ENCODE assay signal across 1 cellular context in the genomic region with DNA sequence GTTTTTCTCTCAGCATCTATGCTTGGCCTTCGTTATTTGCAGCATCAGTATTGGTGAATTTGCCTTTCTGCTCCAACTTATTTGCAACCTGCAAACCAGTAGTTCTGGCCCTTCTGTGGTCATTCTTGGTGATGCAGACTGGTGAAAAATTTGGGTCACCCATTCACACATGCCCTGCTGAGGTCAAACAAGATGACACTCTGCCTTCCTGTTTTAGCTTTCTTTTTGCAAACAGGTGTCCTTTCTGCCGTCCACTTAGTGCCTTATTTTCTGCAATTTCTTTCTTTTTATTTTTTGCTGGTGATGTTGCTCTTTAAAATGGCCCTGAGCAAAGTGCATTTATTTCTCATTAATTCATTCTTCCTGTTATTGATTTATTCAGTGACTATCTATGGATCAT.
TF ChIP-seq lines count a peak whose summit lies in the region.

No MANE protein-coding gene starts in this region.

TF ChIP-seq in GM12878, 131 proteins besides CTCF, POLR2A, EP300 and RAD21 (continued from another document):
- TF ChIP-seq, protein P1, sequence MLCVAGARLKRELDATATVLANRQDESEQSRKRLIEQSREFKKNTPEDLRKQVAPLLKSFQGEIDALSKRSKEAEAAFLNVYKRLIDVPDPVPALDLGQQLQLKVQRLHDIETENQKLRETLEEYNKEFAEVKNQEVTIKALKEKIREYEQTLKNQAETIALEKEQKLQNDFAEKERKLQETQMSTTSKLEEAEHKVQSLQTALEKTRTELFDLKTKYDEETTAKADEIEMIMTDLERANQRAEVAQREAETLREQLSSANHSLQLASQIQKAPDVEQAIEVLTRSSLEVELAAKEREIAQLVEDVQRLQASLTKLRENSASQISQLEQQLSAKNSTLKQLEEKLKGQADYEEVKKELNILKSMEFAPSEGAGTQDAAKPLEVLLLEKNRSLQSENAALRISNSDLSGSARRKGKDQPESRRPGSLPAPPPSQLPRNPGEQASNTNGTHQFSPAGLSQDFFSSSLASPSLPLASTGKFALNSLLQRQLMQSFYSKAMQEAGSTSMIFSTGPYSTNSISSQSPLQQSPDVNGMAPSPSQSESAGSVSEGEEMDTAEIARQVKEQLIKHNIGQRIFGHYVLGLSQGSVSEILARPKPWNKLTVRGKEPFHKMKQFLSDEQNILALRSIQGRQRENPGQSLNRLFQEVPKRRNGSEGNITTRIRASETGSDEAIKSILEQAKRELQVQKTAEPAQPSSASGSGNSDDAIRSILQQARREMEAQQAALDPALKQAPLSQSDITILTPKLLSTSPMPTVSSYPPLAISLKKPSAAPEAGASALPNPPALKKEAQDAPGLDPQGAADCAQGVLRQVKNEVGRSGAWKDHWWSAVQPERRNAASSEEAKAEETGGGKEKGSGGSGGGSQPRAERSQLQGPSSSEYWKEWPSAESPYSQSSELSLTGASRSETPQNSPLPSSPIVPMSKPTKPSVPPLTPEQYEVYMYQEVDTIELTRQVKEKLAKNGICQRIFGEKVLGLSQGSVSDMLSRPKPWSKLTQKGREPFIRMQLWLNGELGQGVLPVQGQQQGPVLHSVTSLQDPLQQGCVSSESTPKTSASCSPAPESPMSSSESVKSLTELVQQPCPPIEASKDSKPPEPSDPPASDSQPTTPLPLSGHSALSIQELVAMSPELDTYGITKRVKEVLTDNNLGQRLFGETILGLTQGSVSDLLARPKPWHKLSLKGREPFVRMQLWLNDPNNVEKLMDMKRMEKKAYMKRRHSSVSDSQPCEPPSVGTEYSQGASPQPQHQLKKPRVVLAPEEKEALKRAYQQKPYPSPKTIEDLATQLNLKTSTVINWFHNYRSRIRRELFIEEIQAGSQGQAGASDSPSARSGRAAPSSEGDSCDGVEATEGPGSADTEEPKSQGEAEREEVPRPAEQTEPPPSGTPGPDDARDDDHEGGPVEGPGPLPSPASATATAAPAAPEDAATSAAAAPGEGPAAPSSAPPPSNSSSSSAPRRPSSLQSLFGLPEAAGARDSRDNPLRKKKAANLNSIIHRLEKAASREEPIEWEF (IDR thresholded peaks at IDR 0.05; ENCODE audit: insufficient replicate concordance, low read depth, low read length): peak; percentile 20
- TF ChIP-seq CHD1 (IDR thresholded peaks at IDR 0.05; ENCODE audit: low read depth, low read length) (no peak), TARDBP (IDR thresholded peaks at IDR 0.05; ENCODE audit: borderline replicate concordance) (no peak), TBL1XR1 (IDR thresholded peaks at IDR 0.05; ENCODE audit: low read depth, low read length) (no peak), PAX5 (IDR thresholded peaks at IDR 0.05; ENCODE audit: borderline replicate concordance, low read depth, low read length) (peak; percentile 57; the same call in 1 of the 2 replicates), IRF4 (IDR thresholded peaks at IDR 0.05; ENCODE audit: low read depth, low read length) (peak; percentile 49; the same call in 1 of the 2 replicates), ESRRA (IDR thresholded peaks at IDR 0.05; ENCODE audit: low read length) (no peak), HDAC2 (IDR thresholded peaks at IDR 0.05) (no peak), JUNB (IDR thresholded peaks at IDR 0.05) (no peak), SP1 (IDR thresholded peaks at IDR 0.05; ENCODE audit: low read depth, low read length) (peak; percentile 17), DPF2 (IDR thresholded peaks at IDR 0.05) (peak; percentile 42), MEF2B (IDR thresholded peaks at IDR 0.05; ENCODE audit: partially characterized antibody, poor library complexity, severe bottlenecking) (peak; percentile 60), JUND (IDR thresholded peaks at IDR 0.05; ENCODE audit: low read depth, low read length) (no peak), NFYA (IDR thresholded peaks at IDR 0.05; ENCODE audit: borderline replicate concordance, low read depth, low read length) (no peak), CHD4 (IDR thresholded peaks at IDR 0.05) (no peak), MTA3 (IDR thresholded peaks at IDR 0.05; ENCODE audit: borderline replicate concordance, low read length) (no peak), RB1 (IDR thresholded peaks at IDR 0.05; ENCODE audit: borderline replicate concordance) (no peak), CHD2 (IDR thresholded peaks at IDR 0.05; ENCODE audit: borderline replicate concordance, low read depth, low read length) (peak; percentile 40; the same call in 1 of the 2 replicates), GATAD2B (conservative IDR thresholded peaks at IDR 0.05; ENCODE audit: low read depth) (no peak), RFX5 (IDR thresholded peaks at IDR 0.05; ENCODE audit: low read depth, low read length) (no peak), IKZF2 (IDR thresholded peaks at IDR 0.05) (no peak), SREBF1 (IDR thresholded peaks at IDR 0.05; ENCODE audit: low read length) (no peak), NFIC (IDR thresholded peaks at IDR 0.05; ENCODE audit: low read depth, low read length) (no peak), SPI1 (IDR thresholded peaks at IDR 0.05; ENCODE audit: borderline replicate concordance, insufficient read depth, low read depth, low read length) (peak; percentile 63; the same call in 1 of the 2 replicates), SIX5 (IDR thresholded peaks at IDR 0.05; ENCODE audit: low read depth, low read length, severe bottlenecking) (no peak), YY1 (IDR thresholded peaks at IDR 0.05; ENCODE audit: low read depth, low read length) (no peak), IKZF1 (conservative IDR thresholded peaks at IDR 0.05) (no peak), NR2F1 (conservative IDR thresholded peaks at IDR 0.05) (peak; percentile 92), ZNF384 (IDR thresholded peaks at IDR 0.05; ENCODE audit: borderline replicate concordance, low read depth, low read length) (peak; percentile 80), ASH2L (IDR thresholded peaks at IDR 0.05; ENCODE audit: borderline replicate concordance, low read depth) (no peak), EZH2 (IDR thresholded peaks at IDR 0.05; ENCODE audit: borderline replicate concordance, control insufficient read depth, low read depth, low read length) (no peak), HDGF (IDR thresholded peaks at IDR 0.05) (no peak), BCL11A (IDR thresholded peaks at IDR 0.05; ENCODE audit: low read depth, low read length) (peak; percentile 67), POLR2AphosphoS2 (IDR thresholded peaks at IDR 0.05; ENCODE audit: low read depth, low read length) (no peak), KAT2A (conservative IDR thresholded peaks at IDR 0.05; ENCODE audit: control insufficient read depth, low read depth, low read length) (no peak), KLF5 (IDR thresholded peaks at IDR 0.05; ENCODE audit: partially characterized antibody) (no peak), CREM (IDR thresholded peaks at IDR 0.05; ENCODE audit: low read depth) (peak; percentile 50; the same call in 1 of the 2 replicates), SREBF2 (IDR thresholded peaks at IDR 0.05; ENCODE audit: low read length) (no peak), NRF1 (conservative IDR thresholded peaks at IDR 0.05; ENCODE audit: low read depth, low read length) (no peak), NFXL1 (IDR thresholded peaks at IDR 0.05; ENCODE audit: borderline replicate concordance) (no peak), MTA2 (IDR thresholded peaks at IDR 0.05; ENCODE audit: low read depth) (peak; percentile 66), BHLHE40 (IDR thresholded peaks at IDR 0.05; ENCODE audit: borderline replicate concordance in 1 of 2, low read depth in 2 of 2, low read length in 1 of 2) (peak in 1 of 2 experiments; percentile 37; a peak in 1 of 4 replicates), SMAD5 (IDR thresholded peaks at IDR 0.05; ENCODE audit: low read depth) (no peak), RAD51 (IDR thresholded peaks at IDR 0.05) (no peak), NR2C1 (IDR thresholded peaks at IDR 0.05) (peak; percentile 43; the same call in 1 of the 2 replicates), FOS (IDR thresholded peaks at IDR 0.05; ENCODE audit: borderline replicate concordance, extremely low read depth, insufficient read length) (no peak), ZNF207 (IDR thresholded peaks at IDR 0.05; ENCODE audit: borderline replicate concordance) (no peak), TCF12 (IDR thresholded peaks at IDR 0.05; ENCODE audit: low read depth, low read length) (peak; percentile 78), YBX1 (IDR thresholded peaks at IDR 0.05) (no peak), ETV6 (conservative IDR thresholded peaks at IDR 0.05 in 1 of 2, IDR thresholded peaks at IDR 0.05 in 1 of 2; ENCODE audit: borderline replicate concordance in 1 of 2, low read depth in 1 of 2) (0 out of 4 replicates have a peak, but pooled peaks of 1 of the 2 experiments have one; percentile 15), MEF2A (IDR thresholded peaks at IDR 0.05; ENCODE audit: insufficient read depth, low read depth, low read length) (no peak), NR2C2 (IDR thresholded peaks at IDR 0.05; ENCODE audit: borderline replicate concordance, control insufficient read depth, insufficient read length, low read depth) (no peak), GABPA (IDR thresholded peaks at IDR 0.05; ENCODE audit: low read depth) (no peak), TAF1 (IDR thresholded peaks at IDR 0.05; ENCODE audit: borderline replicate concordance, low read depth, low read length) (peak; percentile 27; the same call in 1 of the 2 replicates)
- TF ChIP-seq, protein P2, sequence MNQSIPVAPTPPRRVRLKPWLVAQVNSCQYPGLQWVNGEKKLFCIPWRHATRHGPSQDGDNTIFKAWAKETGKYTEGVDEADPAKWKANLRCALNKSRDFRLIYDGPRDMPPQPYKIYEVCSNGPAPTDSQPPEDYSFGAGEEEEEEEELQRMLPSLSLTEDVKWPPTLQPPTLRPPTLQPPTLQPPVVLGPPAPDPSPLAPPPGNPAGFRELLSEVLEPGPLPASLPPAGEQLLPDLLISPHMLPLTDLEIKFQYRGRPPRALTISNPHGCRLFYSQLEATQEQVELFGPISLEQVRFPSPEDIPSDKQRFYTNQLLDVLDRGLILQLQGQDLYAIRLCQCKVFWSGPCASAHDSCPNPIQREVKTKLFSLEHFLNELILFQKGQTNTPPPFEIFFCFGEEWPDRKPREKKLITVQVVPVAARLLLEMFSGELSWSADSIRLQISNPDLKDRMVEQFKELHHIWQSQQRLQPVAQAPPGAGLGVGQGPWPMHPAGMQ (IDR thresholded peaks at IDR 0.05; ENCODE audit: borderline replicate concordance): no peak
- TF ChIP-seq, protein P3, sequence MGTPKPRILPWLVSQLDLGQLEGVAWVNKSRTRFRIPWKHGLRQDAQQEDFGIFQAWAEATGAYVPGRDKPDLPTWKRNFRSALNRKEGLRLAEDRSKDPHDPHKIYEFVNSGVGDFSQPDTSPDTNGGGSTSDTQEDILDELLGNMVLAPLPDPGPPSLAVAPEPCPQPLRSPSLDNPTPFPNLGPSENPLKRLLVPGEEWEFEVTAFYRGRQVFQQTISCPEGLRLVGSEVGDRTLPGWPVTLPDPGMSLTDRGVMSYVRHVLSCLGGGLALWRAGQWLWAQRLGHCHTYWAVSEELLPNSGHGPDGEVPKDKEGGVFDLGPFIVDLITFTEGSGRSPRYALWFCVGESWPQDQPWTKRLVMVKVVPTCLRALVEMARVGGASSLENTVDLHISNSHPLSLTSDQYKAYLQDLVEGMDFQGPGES (IDR thresholded peaks at IDR 0.05): no peak
- TF ChIP-seq, protein P4, sequence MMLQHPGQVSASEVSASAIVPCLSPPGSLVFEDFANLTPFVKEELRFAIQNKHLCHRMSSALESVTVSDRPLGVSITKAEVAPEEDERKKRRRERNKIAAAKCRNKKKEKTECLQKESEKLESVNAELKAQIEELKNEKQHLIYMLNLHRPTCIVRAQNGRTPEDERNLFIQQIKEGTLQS (IDR thresholded peaks at IDR 0.05; ENCODE audit: borderline replicate concordance, extremely low read depth, low read depth, low read length): no peak
- TF ChIP-seq, protein P5, sequence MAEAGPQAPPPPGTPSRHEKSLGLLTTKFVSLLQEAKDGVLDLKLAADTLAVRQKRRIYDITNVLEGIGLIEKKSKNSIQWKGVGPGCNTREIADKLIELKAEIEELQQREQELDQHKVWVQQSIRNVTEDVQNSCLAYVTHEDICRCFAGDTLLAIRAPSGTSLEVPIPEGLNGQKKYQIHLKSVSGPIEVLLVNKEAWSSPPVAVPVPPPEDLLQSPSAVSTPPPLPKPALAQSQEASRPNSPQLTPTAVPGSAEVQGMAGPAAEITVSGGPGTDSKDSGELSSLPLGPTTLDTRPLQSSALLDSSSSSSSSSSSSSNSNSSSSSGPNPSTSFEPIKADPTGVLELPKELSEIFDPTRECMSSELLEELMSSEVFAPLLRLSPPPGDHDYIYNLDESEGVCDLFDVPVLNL (IDR thresholded peaks at IDR 0.05; ENCODE audit: low read depth, low read length): no peak
- TF ChIP-seq, protein P6, sequence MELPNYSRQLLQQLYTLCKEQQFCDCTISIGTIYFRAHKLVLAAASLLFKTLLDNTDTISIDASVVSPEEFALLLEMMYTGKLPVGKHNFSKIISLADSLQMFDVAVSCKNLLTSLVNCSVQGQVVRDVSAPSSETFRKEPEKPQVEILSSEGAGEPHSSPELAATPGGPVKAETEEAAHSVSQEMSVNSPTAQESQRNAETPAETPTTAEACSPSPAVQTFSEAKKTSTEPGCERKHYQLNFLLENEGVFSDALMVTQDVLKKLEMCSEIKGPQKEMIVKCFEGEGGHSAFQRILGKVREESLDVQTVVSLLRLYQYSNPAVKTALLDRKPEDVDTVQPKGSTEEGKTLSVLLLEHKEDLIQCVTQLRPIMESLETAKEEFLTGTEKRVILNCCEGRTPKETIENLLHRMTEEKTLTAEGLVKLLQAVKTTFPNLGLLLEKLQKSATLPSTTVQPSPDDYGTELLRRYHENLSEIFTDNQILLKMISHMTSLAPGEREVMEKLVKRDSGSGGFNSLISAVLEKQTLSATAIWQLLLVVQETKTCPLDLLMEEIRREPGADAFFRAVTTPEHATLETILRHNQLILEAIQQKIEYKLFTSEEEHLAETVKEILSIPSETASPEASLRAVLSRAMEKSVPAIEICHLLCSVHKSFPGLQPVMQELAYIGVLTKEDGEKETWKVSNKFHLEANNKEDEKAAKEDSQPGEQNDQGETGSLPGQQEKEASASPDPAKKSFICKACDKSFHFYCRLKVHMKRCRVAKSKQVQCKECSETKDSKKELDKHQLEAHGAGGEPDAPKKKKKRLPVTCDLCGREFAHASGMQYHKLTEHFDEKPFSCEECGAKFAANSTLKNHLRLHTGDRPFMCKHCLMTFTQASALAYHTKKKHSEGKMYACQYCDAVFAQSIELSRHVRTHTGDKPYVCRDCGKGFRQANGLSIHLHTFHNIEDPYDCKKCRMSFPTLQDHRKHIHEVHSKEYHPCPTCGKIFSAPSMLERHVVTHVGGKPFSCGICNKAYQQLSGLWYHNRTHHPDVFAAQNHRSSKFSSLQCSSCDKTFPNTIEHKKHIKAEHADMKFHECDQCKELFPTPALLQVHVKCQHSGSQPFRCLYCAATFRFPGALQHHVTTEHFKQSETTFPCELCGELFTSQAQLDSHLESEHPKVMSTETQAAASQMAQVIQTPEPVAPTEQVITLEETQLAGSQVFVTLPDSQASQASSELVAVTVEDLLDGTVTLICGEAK (IDR thresholded peaks at IDR 0.05; ENCODE audit: borderline replicate concordance): no peak
- TF ChIP-seq, protein P7, sequence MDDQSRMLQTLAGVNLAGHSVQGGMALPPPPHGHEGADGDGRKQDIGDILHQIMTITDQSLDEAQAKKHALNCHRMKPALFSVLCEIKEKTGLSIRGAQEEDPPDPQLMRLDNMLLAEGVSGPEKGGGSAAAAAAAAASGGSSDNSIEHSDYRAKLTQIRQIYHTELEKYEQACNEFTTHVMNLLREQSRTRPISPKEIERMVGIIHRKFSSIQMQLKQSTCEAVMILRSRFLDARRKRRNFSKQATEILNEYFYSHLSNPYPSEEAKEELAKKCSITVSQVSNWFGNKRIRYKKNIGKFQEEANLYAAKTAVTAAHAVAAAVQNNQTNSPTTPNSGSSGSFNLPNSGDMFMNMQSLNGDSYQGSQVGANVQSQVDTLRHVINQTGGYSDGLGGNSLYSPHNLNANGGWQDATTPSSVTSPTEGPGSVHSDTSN (IDR thresholded peaks at IDR 0.05; ENCODE audit: insufficient replicate concordance, low read depth, low read length): no peak
TF ChIP-seq in GM12878: peak in this region for 18.
